ENCODE assay signal across 14 cellular contexts in the genomic region with DNA sequence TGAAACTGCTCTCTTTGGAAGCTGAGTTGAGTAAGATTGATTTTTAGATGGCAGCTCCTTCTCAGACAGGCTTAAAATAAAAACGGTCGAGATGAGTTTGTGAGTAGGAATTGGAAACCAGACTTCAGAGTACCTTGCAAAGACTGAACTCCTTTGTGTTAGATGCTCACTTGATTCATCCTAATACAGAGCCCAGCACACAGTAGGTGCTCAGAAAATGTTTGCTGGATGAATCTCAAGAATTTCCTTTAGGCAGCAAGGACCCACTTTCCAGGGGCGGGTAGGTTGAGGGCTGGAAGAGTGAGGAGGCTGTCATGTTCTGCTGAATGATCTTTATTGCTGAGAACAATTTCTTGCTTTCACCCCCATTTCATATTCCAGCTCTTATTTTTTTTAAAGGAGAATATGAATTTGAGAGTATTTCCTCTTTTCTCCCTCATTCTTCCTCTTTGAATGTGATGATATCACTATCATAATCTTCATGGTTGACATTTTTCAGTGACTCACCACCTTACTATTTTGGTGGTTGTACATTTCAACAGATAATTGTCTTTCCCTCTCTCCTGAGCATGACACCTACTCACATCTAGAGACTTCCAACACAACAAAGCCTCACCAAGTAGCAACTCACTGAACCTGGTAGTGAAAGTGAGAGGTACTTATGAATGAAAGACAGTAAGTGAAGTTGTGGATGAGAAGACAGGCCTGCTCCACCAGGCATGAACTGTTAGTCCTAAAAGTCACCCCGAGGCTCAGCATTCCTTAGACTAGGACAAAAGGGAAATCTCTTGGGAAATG.
DNase-seq lines count a peak whose midpoint lies in the region; ATAC-seq and TF ChIP-seq lines count a peak whose summit lies in the region.
"Had no signal": no experiment of that assay in that cellular context is flagged by ENCODE, and none has a peak within 500 bp of the region (broad histone marks: within the 10 kb centered on the region; RNA-seq: fewer than 3 reads in every experiment).

No MANE protein-coding gene starts in this region.

- H3K4me3 ChIP-seq in epithelial cell of proximal tubule (ENCODE audit: low read depth, low read length) (no peak overlapping the region), stomach (no peak overlapping the region)
- H3K4me3 ChIP-seq: uterus had no signal

- no peaks in the 10 kb centered on the region for H3K9me3 Mint-ChIP-seq in activated naive CD8-positive, alpha-beta T cell treated with anti-CD3 and anti-CD28 coated beads, Interleukin-2, amount 50 U/mL, for 24 hours
- no peaks in the 10 kb centered on the region for H3K9me3 Mint-ChIP-seq in activated naive CD8-positive, alpha-beta T cell treated with anti-CD3 and anti-CD28 coated beads for 36 hours
- H3K9me3 Mint-ChIP-seq: central memory CD8-positive, alpha-beta T cell had no signal

- H3K36me3 ChIP-seq in stomach = no peaks in the 10 kb centered on the region
- H3K36me3 ChIP-seq: uterus had no signal

- TF ChIP-seq CTCF in epithelial cell of proximal tubule (conservative IDR thresholded peaks at IDR 0.05; ENCODE audit: low read depth, low read length) = no peak
- TF ChIP-seq CTCF in stomach (IDR thresholded peaks at IDR 0.05) = no peak

- H3K27ac Mint-ChIP-seq in activated naive CD8-positive, alpha-beta T cell treated with anti-CD3 and anti-CD28 coated beads, Interleukin-2, amount 50 U/mL, for 24 hours = no peak overlapping the region
- no peak overlapping the region for H3K27ac Mint-ChIP-seq in activated naive CD8-positive, alpha-beta T cell treated with anti-CD3 and anti-CD28 coated beads for 36 hours

- peaks cover 0 to 3% (median 0%) of the 10 kb centered on the region in 3 donors for H3K27me3 ChIP-seq in stomach
- H3K27me3 ChIP-seq: uterus had no signal

- TF ChIP-seq EP300 in stomach (IDR thresholded peaks at IDR 0.05) = no peak

- 81 to 94% (median 89%) methylated on average over 4 of the region's 4 CpGs for WGBS in stomach, 5 donors

- H3K4me1 Mint-ChIP-seq in activated naive CD8-positive, alpha-beta T cell treated with anti-CD3 and anti-CD28 coated beads, Interleukin-2, amount 50 U/mL, for 24 hours = peaks cover 6% of the 10 kb centered on the region
- H3K4me1 Mint-ChIP-seq in activated naive CD8-positive, alpha-beta T cell treated with anti-CD3 and anti-CD28 coated beads for 36 hours = no peaks in the 10 kb centered on the region

- DNase-seq in activated naive CD8-positive, alpha-beta T cell treated with anti-CD3 and anti-CD28 coated beads, Interleukin-2, amount 50 U/mL, for 24 hours = no peak
- DNase-seq in activated naive CD8-positive, alpha-beta T cell treated with anti-CD3 and anti-CD28 coated beads for 36 hours = no peak
- peak; percentile 54 for DNase-seq in SIG-M5 treated with dmso at 0.1 percent for 504 hours (lab: John Stamatoyannopoulos, UW; ENCODE audit: unreplicated experiment)
- peak; percentile 10 for DNase-seq in epithelial cell of proximal tubule (ENCODE audit: low read depth)
- DNase-seq in ecto neural progenitor cell (ENCODE audit: low spot score) = no peak
- no peak for DNase-seq in NCI-H774 (lab: John Stamatoyannopoulos, UW)
- no peak for DNase-seq in stomach
- DNase-seq: activated CD8-positive, alpha-beta memory T cell treated with anti-CD3 and anti-CD28 coated beads, Interleukin-2, amount 50 U/mL, for 4 hours; NCI-H1048; NCI-H748 treated with DMSO at 0.1 percent for 48 hours; T-helper 2 cell; uterus had no signal

- H3K4me3 Mint-ChIP-seq in activated naive CD8-positive, alpha-beta T cell treated with anti-CD3 and anti-CD28 coated beads, Interleukin-2, amount 50 U/mL, for 24 hours = no peak overlapping the region
- H3K4me3 Mint-ChIP-seq in activated naive CD8-positive, alpha-beta T cell treated with anti-CD3 and anti-CD28 coated beads for 36 hours = no peak overlapping the region
- H3K4me3 Mint-ChIP-seq: central memory CD8-positive, alpha-beta T cell had no signal

- intact Hi-C loops in stomach (cut with DNase I; ENCODE audit: low total_unique reads) = no loop called here

- peak overlapping the region; percentile 38 for H3K27ac ChIP-seq in temporal lobe (ENCODE audit: low read depth, low read length)
- H3K27ac ChIP-seq in stomach = no peak overlapping the region
- H3K27ac ChIP-seq: uterus had no signal

- no peaks in the 10 kb centered on the region for H3K4me1 ChIP-seq in stomach
- H3K4me1 ChIP-seq: uterus had no signal

- H3K27me3 Mint-ChIP-seq in activated naive CD8-positive, alpha-beta T cell treated with anti-CD3 and anti-CD28 coated beads, Interleukin-2, amount 50 U/mL, for 24 hours = peaks cover 3% of the 10 kb centered on the region
- no peaks in the 10 kb centered on the region for H3K27me3 Mint-ChIP-seq in activated naive CD8-positive, alpha-beta T cell treated with anti-CD3 and anti-CD28 coated beads for 36 hours
- H3K27me3 Mint-ChIP-seq: central memory CD8-positive, alpha-beta T cell had no signal

- H3K9me3 ChIP-seq in stomach = no peaks in the 10 kb centered on the region
- H3K9me3 ChIP-seq: uterus had no signal

- no peak for TF ChIP-seq POLR2A in stomach (IDR thresholded peaks at IDR 0.05)

- peak; percentile 40 for ATAC-seq in activated naive CD8-positive, alpha-beta T cell treated with anti-CD3 and anti-CD28 coated beads, Interleukin-2, amount 50 U/mL, for 24 hours

- no peaks in the 10 kb centered on the region for H3K36me3 Mint-ChIP-seq in activated naive CD8-positive, alpha-beta T cell treated with anti-CD3 and anti-CD28 coated beads, Interleukin-2, amount 50 U/mL, for 24 hours (ENCODE audit: low read depth)
- no peaks in the 10 kb centered on the region for H3K36me3 Mint-ChIP-seq in activated naive CD8-positive, alpha-beta T cell treated with anti-CD3 and anti-CD28 coated beads for 36 hours

Comparison
In these comparisons a context has a peak if more than half of its experiments do, and no peak if none do; other contexts are left out.
1. DNase-seq: peak in SIG-M5 treated with dmso at 0.1 percent for 504 hours (single experiment) and epithelial cell of proximal tubule (single experiment); none in activated naive CD8-positive, alpha-beta T cell treated with anti-CD3 and anti-CD28 coated beads, Interleukin-2, amount 50 U/mL, for 24 hours (single experiment), activated naive CD8-positive, alpha-beta T cell treated with anti-CD3 and anti-CD28 coated beads for 36 hours (single experiment), ecto neural progenitor cell (single experiment), NCI-H774 (single experiment) and stomach (single experiment).